ENCODE assay signal across 21 cellular contexts in the genomic region with DNA sequence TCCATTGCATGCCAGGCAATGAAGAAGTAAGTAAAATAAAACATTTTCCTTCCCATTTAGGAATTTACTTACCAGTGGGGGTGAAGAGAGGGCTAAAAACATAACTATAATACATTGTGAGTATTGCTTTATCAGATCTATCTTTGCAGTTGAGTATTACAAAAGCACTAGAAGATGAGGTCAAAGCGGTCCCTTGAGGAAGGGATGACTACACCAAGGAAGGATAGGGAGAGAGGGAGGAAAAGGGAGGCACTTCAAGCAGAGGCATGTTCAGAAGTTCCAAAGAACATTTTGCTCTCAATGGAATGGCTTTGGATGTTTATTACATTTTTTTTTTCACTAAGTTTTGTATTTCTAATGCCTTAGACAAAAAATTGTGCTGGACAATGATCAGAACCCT.
"Had no signal": no experiment of that assay in that cellular context is flagged by ENCODE, and none has a peak within 500 bp of the region (broad histone marks: within the 10 kb centered on the region; RNA-seq: fewer than 3 reads in every experiment).

No MANE protein-coding gene starts in this region.

- H3K4me1 Mint-ChIP-seq: mesothelial cell of epicardium had no signal

- H3K27ac Mint-ChIP-seq: mesothelial cell of epicardium had no signal

- H3K9me3 ChIP-seq: adrenal gland, breast epithelium, esophagus muscularis mucosa, prostate gland, SJSA1, thoracic aorta, upper lobe of left lung had no signal

- H3K27ac ChIP-seq: adrenal gland, breast epithelium, prostate gland, SJSA1, upper lobe of left lung, WERI-Rb-1 had no signal

- H3K27me3 Mint-ChIP-seq: stimulated activated naive B cell treated with anti-CD40 and anti-IgM and Interleukin-4, amounts not matched to agents 10 μg/mL and 1 μg/mL and 100 μg/mL, for 72 hours had no signal

- DNase-seq: activated CD4-positive, alpha-beta T cell treated with anti-CD3 and anti-CD28 coated beads for 1 hour; activated CD4-positive, alpha-beta T cell treated with anti-CD3 and anti-CD28 coated beads, Interleukin-2, amount 50 U/mL, for 48 hours; adrenal gland; cerebellar nuclear complex; cortex of kidney; foreskin melanocyte; kidney; right cardiac atrium; small intestine; stimulated activated CD4-positive, alpha-beta T cell treated with anti-CD3 and anti-CD28 coated beads, Interleukin-4, amount 100 ng/mL, for 4 hours; stimulated activated naive B cell treated with anti-CD40 and anti-IgM and Interleukin-4, amounts not matched to agents 10 μg/mL and 1 μg/mL and 100 μg/mL, for 72 hours; WERI-Rb-1 had no signal

- ATAC-seq: left lobe of liver; right cardiac atrium; stimulated activated naive B cell treated with anti-CD40 and anti-IgM and Interleukin-4, amounts not matched to agents 10 μg/mL and 1 μg/mL and 100 μg/mL, for 72 hours had no signal

- H3K9me3 Mint-ChIP-seq: mesothelial cell of epicardium; stimulated activated naive B cell treated with anti-CD40 and anti-IgM and Interleukin-4, amounts not matched to agents 10 μg/mL and 1 μg/mL and 100 μg/mL, for 72 hours had no signal

- H3K4me3 ChIP-seq: adrenal gland, breast epithelium, esophagus muscularis mucosa, lung, prostate gland, SJSA1, thoracic aorta, upper lobe of left lung had no signal

- H3K4me3 Mint-ChIP-seq: mesothelial cell of epicardium; stimulated activated naive B cell treated with anti-CD40 and anti-IgM and Interleukin-4, amounts not matched to agents 10 μg/mL and 1 μg/mL and 100 μg/mL, for 72 hours had no signal

- H3K4me1 ChIP-seq: adrenal gland, breast epithelium, prostate gland, SJSA1 had no signal

- H3K27me3 ChIP-seq: adrenal gland, breast epithelium, esophagus muscularis mucosa, SJSA1, upper lobe of left lung had no signal
